In the genomic region with DNA sequence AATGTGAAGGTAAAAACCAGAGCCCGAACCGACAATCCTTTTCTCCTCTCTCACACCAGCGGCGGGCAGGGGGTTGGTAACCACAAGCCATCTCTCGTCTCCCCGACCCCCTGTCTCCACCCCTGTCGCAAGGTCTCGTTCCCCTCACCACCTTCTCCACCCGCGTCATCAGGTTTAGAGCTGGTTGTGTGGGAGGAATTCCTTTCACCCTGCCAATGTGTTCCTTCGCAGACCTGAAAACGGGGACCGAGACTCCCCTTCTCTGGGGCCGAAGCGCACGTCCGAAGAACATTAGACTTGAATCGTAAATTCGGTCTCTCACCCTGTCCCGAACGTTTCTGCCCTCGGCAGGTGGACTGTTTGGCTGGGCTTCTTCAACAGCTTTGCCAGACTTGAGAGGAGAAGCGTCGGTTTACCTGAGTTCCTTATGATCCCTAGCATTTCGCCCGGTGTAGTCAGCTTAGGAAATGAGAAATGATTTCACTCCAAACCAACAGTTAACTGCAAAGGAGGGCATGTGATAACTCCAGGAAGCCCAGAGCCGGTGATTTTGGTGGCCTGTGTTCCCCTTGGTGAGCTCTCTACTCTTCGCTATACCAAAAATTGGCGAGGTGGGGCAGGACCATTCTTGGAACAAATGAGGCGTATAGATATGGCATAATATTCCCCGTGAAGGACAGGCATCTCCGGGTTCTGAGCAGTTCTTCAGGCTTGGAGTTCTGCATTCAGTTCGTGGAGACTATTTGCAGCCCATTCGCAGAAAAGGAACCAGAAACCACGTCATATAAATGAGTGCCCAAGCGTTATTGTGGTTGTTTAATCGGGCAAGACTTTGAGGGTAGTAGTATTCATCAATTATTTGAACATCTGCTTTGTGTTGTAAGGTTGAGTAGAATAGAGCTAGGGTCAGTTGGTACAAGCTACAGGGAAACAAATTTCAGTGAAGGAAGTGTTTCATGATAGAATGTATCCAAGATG, we compare ENCODE assay signal across 8 cellular contexts. TPM values are rescaled to one million over a fixed set of nuclear protein-coding genes. Genes with fewer than 3 reads are reported as not detected.
DNase-seq lines count a peak whose midpoint lies in the region; ATAC-seq lines count a peak whose summit lies in the region.

No MANE protein-coding gene starts in this region.

- intact Hi-C loops in activated CD4-positive, alpha-beta T cell treated with anti-CD3 and anti-CD28 coated beads for 36 hours (cut with DNase I, micrococcal nuclease): loop anchor here (1.0 to 10.0 kb wide), 13 partner anchors 65 to 1405 kb away; a partner anchor contains a TSS

- peak overlapping the region; percentile 66 for H3K27ac ChIP-seq in neuronal stem cell (replicated peaks; ENCODE audit: low read length)

- H3K9me3 ChIP-seq in neuronal stem cell (replicated peaks in 1 of 2; ENCODE audit: control insufficient read depth in 2 of 2, insufficient read depth in 1 of 2, low read depth in 1 of 2, low read length in 2 of 2): no peaks in the 10 kb centered on the region

- no peak overlapping the region for H2BK15ac ChIP-seq in neuronal stem cell (ENCODE audit: low read length)

- H4K8ac ChIP-seq in neuronal stem cell (ENCODE audit: low read depth, low read length): no peak overlapping the region

- DNase-seq in activated CD4-positive, alpha-beta T cell treated with anti-CD3 and anti-CD28 coated beads for 36 hours: peak; percentile 52
- no peak for DNase-seq in activated CD4-positive, alpha-beta T cell treated with anti-CD3 and anti-CD28 coated beads for 1 hour
- DNase-seq in NCI-H226 (peak; percentile 11), germinal center (ENCODE audit: low spot score) (peak; percentile 16), neuronal stem cell (ENCODE audit: low spot score) (peak; percentile 15), ureter (ENCODE audit: low spot score) (peak; percentile 48)
- DNase-seq in activated naive CD4-positive, alpha-beta T cell (lab: John Stamatoyannopoulos, UW): peak in 3 of 4 experiments; percentile 8 to 19 (median 16)

- H3K23ac ChIP-seq in neuronal stem cell (ENCODE audit: low read depth, low read length, poor library complexity): no peak overlapping the region

- H3K9ac ChIP-seq in neuronal stem cell (ENCODE audit: low read depth, low read length, poor library complexity): peak overlapping the region; percentile 91

- POLR2A ChIA-PET in activated CD4-positive, alpha-beta T cell treated with anti-CD3 and anti-CD28 coated beads for 36 hours (lab: Charles Lee): interaction anchor here (0.5 to 2.0 kb wide), 8 partner anchors 10 to 288 kb away, joined by 3 to 15 read pairs (median 3); a partner anchor contains a TSS

- H4K91ac ChIP-seq in neuronal stem cell (ENCODE audit: low read depth, low read length, poor library complexity): no peak overlapping the region

- H3K18ac ChIP-seq in neuronal stem cell (ENCODE audit: low read length): peak overlapping the region; percentile 92

- no peaks in the 10 kb centered on the region for H3K79me1 ChIP-seq in neuronal stem cell (ENCODE audit: low read depth, low read length)

- CTCF ChIA-PET in activated CD4-positive, alpha-beta T cell treated with anti-CD3 and anti-CD28 coated beads for 36 hours (lab: Charles Lee): interaction anchor here (0.6 to 2.4 kb wide), 8 partner anchors 9 to 126 kb away, joined by 3 to 6 read pairs (median 3); no protein-coding TSS in a partner anchor

- no peak overlapping the region for H2BK12ac ChIP-seq in neuronal stem cell (ENCODE audit: low read length)

- H2AK5ac ChIP-seq in neuronal stem cell (ENCODE audit: low read depth, low read length): no peak overlapping the region

- H3K4me1 Mint-ChIP-seq in activated CD4-positive, alpha-beta T cell treated with anti-CD3 and anti-CD28 coated beads for 36 hours: peaks cover 8% of the 10 kb centered on the region

- peak overlapping the region; percentile 61 to 85 for H3K4me3 ChIP-seq in neuronal stem cell (ENCODE audit: low read length in 2 of 2)

- H3K4me2 ChIP-seq in neuronal stem cell (ENCODE audit: insufficient read depth, low read length, poor library complexity, severe bottlenecking): peak overlapping the region; percentile 92

- no peak overlapping the region for H3K4ac ChIP-seq in neuronal stem cell (ENCODE audit: low read length)

- H3K36me3 Mint-ChIP-seq in activated CD4-positive, alpha-beta T cell treated with anti-CD3 and anti-CD28 coated beads for 36 hours (ENCODE audit: low read depth): peaks cover 19% of the 10 kb centered on the region

- H3K36me3 ChIP-seq in neuronal stem cell (replicated peaks in 1 of 2; ENCODE audit: control insufficient read depth in 2 of 2, insufficient read depth in 2 of 2, low read length in 2 of 2): peaks cover 7 to 18% of the 10 kb centered on the region in 2 donors

- peak overlapping the region; percentile 93 for H2AFZ ChIP-seq in neuronal stem cell (ENCODE audit: low read length)

- no peak overlapping the region for H2BK120ac ChIP-seq in neuronal stem cell (ENCODE audit: low read depth, low read length)

- peaks cover 2 to 4% of the 10 kb centered on the region in 2 donors for H3K4me1 ChIP-seq in neuronal stem cell (ENCODE audit: control insufficient read depth in 2 of 2, insufficient read depth in 1 of 2, low read depth in 1 of 2, low read length in 2 of 2)

- H3K27me3 Mint-ChIP-seq in activated CD4-positive, alpha-beta T cell treated with anti-CD3 and anti-CD28 coated beads for 36 hours: no peaks in the 10 kb centered on the region

- no peaks in the 10 kb centered on the region for H3K27me3 ChIP-seq in neuronal stem cell (ENCODE audit: control insufficient read depth in 3 of 3, insufficient read depth in 3 of 3, low read depth in 1 of 3, low read length in 3 of 3)

- ATAC-seq in activated CD4-positive, alpha-beta T cell treated with anti-CD3 and anti-CD28 coated beads for 36 hours: peak; percentile 25
- peak; percentile 17 for ATAC-seq in HG02642 (IDR thresholded peaks at IDR 0.05; ENCODE audit: poor library complexity, unreplicated experiment)

- peak overlapping the region; percentile 91 for H2BK5ac ChIP-seq in neuronal stem cell (ENCODE audit: low read length)

- no peaks in the 10 kb centered on the region for H3K9me3 Mint-ChIP-seq in activated CD4-positive, alpha-beta T cell treated with anti-CD3 and anti-CD28 coated beads for 36 hours (ENCODE audit: low read depth)

- H3K4me3 Mint-ChIP-seq in activated CD4-positive, alpha-beta T cell treated with anti-CD3 and anti-CD28 coated beads for 36 hours: peak overlapping the region; percentile 99

- peak overlapping the region; percentile 90 for H3K27ac Mint-ChIP-seq in activated CD4-positive, alpha-beta T cell treated with anti-CD3 and anti-CD28 coated beads for 36 hours

- WGBS in neuronal stem cell (ENCODE audit: extremely low coverage in 2 of 2, insufficient read length in 2 of 2, insufficient replicate concordance in 1 of 2), 2 donors: no CpG with 5 or more reads among the region's 37 CpGs

- peak overlapping the region; percentile 56 for H3K14ac ChIP-seq in neuronal stem cell (ENCODE audit: low read length)

RNA-seq across cellular contexts. Expression of a gene that starts 0.7 kb away (rescaled TPM):
- 10 to 100 TPM; 34.3 to 42.1 TPM for total RNA-seq in activated CD4-positive, alpha-beta T cell treated with anti-CD3 and anti-CD28 coated beads for 36 hours
- polyA plus RNA-seq in neuronal stem cell (2013, experiment 1 of 2): 58.4 TPM
- 63.5 TPM for polyA plus RNA-seq in neuronal stem cell (2013, experiment 2 of 2)
- 37.9 TPM for total RNA-seq in ureter
